23 cellular contexts compared by ENCODE assay signal in genomic region chr3:48202691-48203090, GRCh38. TPM values are rescaled to one million over a fixed set of nuclear protein-coding genes. Genes with fewer than 3 reads are reported as not detected.
A peak's percentile ranks its signal among the peaks of the same experiment; 100 is the strongest.
DNase-seq lines count a peak whose midpoint lies in the region; ATAC-seq, FAIRE-seq and TF ChIP-seq lines count a peak whose summit lies in the region.
"Had no signal": no experiment of that assay in that cellular context is flagged by ENCODE, and none has a peak within 500 bp of the region (broad histone marks: within the 10 kb centered on the region; RNA-seq: fewer than 3 reads in every experiment).

No MANE protein-coding gene starts in this region.

- no peaks in the 10 kb centered on the region for H3K9me3 ChIP-seq in HUES48 (ENCODE audit: control insufficient read depth, insufficient read depth, low read length)
- H3K9me3 ChIP-seq in K562 (replicated peaks; ENCODE audit: control insufficient read depth, insufficient read depth, low read depth, low read length), result no peaks in the 10 kb centered on the region
- H3K9me3 ChIP-seq in SJCRH30 (replicated peaks), result no peaks in the 10 kb centered on the region
- H3K9me3 ChIP-seq: BE2C had no signal

- no peak for TF ChIP-seq POLR2A in K562 (conservative IDR thresholded peaks at IDR 0.05)

- no peak for TF ChIP-seq RAD21 in K562 (CRISPR knock-in tag; conservative IDR thresholded peaks at IDR 0.05 in 1 of 2, IDR thresholded peaks at IDR 0.05 in 1 of 2)

- H3K27me3 ChIP-seq in GM23338 (ENCODE audit: insufficient read depth), result no peaks in the 10 kb centered on the region
- H3K27me3 ChIP-seq in HUES48 (ENCODE audit: control insufficient read depth, insufficient read depth, low read length), result no peaks in the 10 kb centered on the region
- H3K27me3 ChIP-seq in K562 (ENCODE audit: control insufficient read depth in 2 of 2, insufficient read depth in 2 of 2, low read length in 2 of 2), result no peaks in the 10 kb centered on the region
- no peaks in the 10 kb centered on the region for H3K27me3 ChIP-seq in SJCRH30
- H3K27me3 ChIP-seq: BE2C had no signal

- H3K4me3 Mint-ChIP-seq in GM23338 (no peak overlapping the region), nephron progenitor cell (no peak overlapping the region)
- H3K4me3 Mint-ChIP-seq: CD4-positive, CD25-positive, alpha-beta regulatory T cell; CD8-positive, alpha-beta memory T cell had no signal

- no peaks in the 10 kb centered on the region for H3K9me1 ChIP-seq in K562 (ENCODE audit: control insufficient read depth, insufficient read depth, low read length)

- H4K20me1 ChIP-seq in GM23338 (replicated peaks; ENCODE audit: insufficient read depth) (no peaks in the 10 kb centered on the region), K562 (replicated peaks; ENCODE audit: control insufficient read depth, insufficient read depth, low read length) (no peaks in the 10 kb centered on the region)

- no peak for TF ChIP-seq CTCF in GM23338 (conservative IDR thresholded peaks at IDR 0.05; ENCODE audit: low read depth in 2 of 2)
- TF ChIP-seq CTCF in K562 (IDR thresholded peaks at IDR 0.05 in 2 of 3, conservative IDR thresholded peaks at IDR 0.05 in 1 of 3; ENCODE audit: insufficient read depth in 2 of 3, low read depth in 1 of 3, low read length in 3 of 3), result no peak
- no peak for TF ChIP-seq CTCF in nephron progenitor cell (IDR thresholded peaks at IDR 0.05)
- TF ChIP-seq CTCF in GM13976 (IDR thresholded peaks at IDR 0.05; ENCODE audit: borderline replicate concordance, control extremely low read depth, extremely low read depth, insufficient read depth, missing control alignments), result no peak

- peak overlapping the region; percentile 8; the same call in 1 of the 2 replicates for H2AFZ ChIP-seq in GM23338
- 0 out of 2 replicates have a peak overlapping the region, but pooled peaks have one; percentile 40 for H2AFZ ChIP-seq in K562 (ENCODE audit: low read depth, low read length)

- H3K4me1 ChIP-seq in GM23338 (ENCODE audit: insufficient read depth) (peaks cover 10% of the 10 kb centered on the region), HUES48 (ENCODE audit: control insufficient read depth, insufficient read depth, low read length) (peaks cover 5% of the 10 kb centered on the region), K562 (replicated peaks in 1 of 2; ENCODE audit: control insufficient read depth in 2 of 2, insufficient read depth in 2 of 2, low read length in 2 of 2) (peaks cover 0 to 3% of the 10 kb centered on the region in 2 experiments; a peak in 2 of 5 replicates), SJCRH30 (no peaks in the 10 kb centered on the region)
- H3K4me1 ChIP-seq: BE2C had no signal

- H3K4me1 Mint-ChIP-seq in GM23338 (peaks cover 4% of the 10 kb centered on the region), nephron progenitor cell (no peaks in the 10 kb centered on the region)
- H3K4me1 Mint-ChIP-seq: CD4-positive, CD25-positive, alpha-beta regulatory T cell; CD8-positive, alpha-beta memory T cell had no signal

- H3K27ac Mint-ChIP-seq in GM23338 (peak overlapping the region; percentile 81), nephron progenitor cell (peak overlapping the region; percentile 36)
- H3K27ac Mint-ChIP-seq: CD4-positive, CD25-positive, alpha-beta regulatory T cell had no signal

- H3K27me3 Mint-ChIP-seq in GM23338 (ENCODE audit: insufficient read depth, low read depth, poor library complexity) (peaks cover 9% of the 10 kb centered on the region), nephron progenitor cell (ENCODE audit: low read depth, poor library complexity) (peaks cover 3% of the 10 kb centered on the region)
- H3K27me3 Mint-ChIP-seq: CD8-positive, alpha-beta memory T cell had no signal

- peak overlapping the region; percentile 40 for H3K4me2 ChIP-seq in GM23338
- no peak overlapping the region for H3K4me2 ChIP-seq in K562 (ENCODE audit: insufficient read depth, low read length)

- no peaks in the 10 kb centered on the region; the same call in 2 of the 3 replicates for H3K36me3 Mint-ChIP-seq in GM23338 (ENCODE audit: low read depth)
- no peaks in the 10 kb centered on the region for H3K36me3 Mint-ChIP-seq in nephron progenitor cell (ENCODE audit: low read depth)
- H3K36me3 Mint-ChIP-seq: CD4-positive, CD25-positive, alpha-beta regulatory T cell; CD8-positive, alpha-beta memory T cell had no signal

- in situ Hi-C loops in K562 (cut with MboI), result no loop called here
- in situ Hi-C loops in GM13976 (cut with MboI; ENCODE audit: low sequenced_read_pairs, unreplicated experiment), result no loop called here

- CTCF ChIA-PET in K562 (lab: Yijun Ruan, JAX; ENCODE audit: low intra/inter-chr PET ratio), result interaction anchor here (0.6 kb wide), 1 partner anchor 71 kb away, joined by 3 read pairs; no protein-coding TSS in a partner anchor

- BruUV-seq in K562 (replicated peaks; lab: Mats Ljungman, UMichigan), result no TSS peak

- H3K9me3 Mint-ChIP-seq in GM23338 (no peaks in the 10 kb centered on the region), nephron progenitor cell (no peaks in the 10 kb centered on the region)
- H3K9me3 Mint-ChIP-seq: CD4-positive, CD25-positive, alpha-beta regulatory T cell; CD8-positive, alpha-beta memory T cell had no signal

- no peak for TF ChIP-seq EP300 in K562 (IDR thresholded peaks at IDR 0.05; ENCODE audit: low read length)

- POLR2A ChIA-PET in K562 (lab: Yijun Ruan, JAX), result no interaction called here

- FAIRE-seq in K562 (lab: Jason Lieb, UNC), result no peak
- FAIRE-seq: GM19239, H54 had no signal

- H3K36me3 ChIP-seq in GM23338 (ENCODE audit: insufficient read depth) (no peaks in the 10 kb centered on the region), HUES48 (ENCODE audit: control insufficient read depth, insufficient read depth, low read length) (no peaks in the 10 kb centered on the region), K562 (ENCODE audit: control insufficient read depth, insufficient read depth, low read length) (no peaks in the 10 kb centered on the region), SJCRH30 (no peaks in the 10 kb centered on the region)
- H3K36me3 ChIP-seq: BE2C had no signal

- DNase-seq in GM23338 (ENCODE audit: low spot score) (peak; percentile 41), K562 (ENCODE audit: extremely low read depth in 1 of 4, low spot score in 3 of 4) (no peak), nephron progenitor cell (no peak), GM13976 (ENCODE audit: low spot score) (no peak), NCI-H2227 treated with DMSO at 0.1 percent for 48 hours (lab: John Stamatoyannopoulos, UW) (no peak), SJCRH30 (no peak)
- DNase-seq: BE2C; C1 segment of cervical spinal cord; CD4-positive, CD25-positive, alpha-beta regulatory T cell; CD8-positive, alpha-beta memory T cell; COR-L47; DMS153; DMS79; GF-D8; IMR-90; Karpas-422; KBM-7 had no signal

- H3K79me2 ChIP-seq in GM23338 (replicated peaks; ENCODE audit: insufficient read depth) (no peaks in the 10 kb centered on the region), K562 (ENCODE audit: control insufficient read depth, insufficient read depth, low read length) (no peaks in the 10 kb centered on the region)

- H3K4me3 ChIP-seq in GM23338, result no peak overlapping the region; the same call in 1 of the 2 replicates
- no peak overlapping the region for H3K4me3 ChIP-seq in HUES48 (ENCODE audit: low read depth, low read length)
- no peak overlapping the region for H3K4me3 ChIP-seq in K562
- H3K4me3 ChIP-seq in SJCRH30, result no peak overlapping the region

- WGBS in K562 (ENCODE audit: insufficient coverage, low coverage, missing lambda C conversion rate), result 30% methylated on average over 5 of the region's 5 CpGs

- intact Hi-C loops in K562 (cut with micrococcal nuclease), result no loop called here

- H3K27ac ChIP-seq in GM23338 (ENCODE audit: low read depth) (no peak overlapping the region), HUES48 (ENCODE audit: low read depth, low read length) (peak overlapping the region; percentile 76), K562 (ENCODE audit: extremely low read depth, low read depth, low read length) (no peak overlapping the region), SJCRH30 (no peak overlapping the region)

- no peaks in the 10 kb centered on the region for H3F3A ChIP-seq in GM23338 (replicated peaks; ENCODE audit: low read depth)

- ATAC-seq in GM23338, result peak; percentile 58
- no peak for ATAC-seq in K562

- no peaks in the 10 kb centered on the region for H3K9me2 ChIP-seq in GM23338 (ENCODE audit: insufficient read depth)

- H3K9ac ChIP-seq in HUES48 (ENCODE audit: low read depth, low read length), result no peak overlapping the region
- H3K9ac ChIP-seq in K562 (ENCODE audit: insufficient read depth in 1 of 2, low read depth in 2 of 2, low read length in 2 of 2), result no peak overlapping the region

RNA-seq across cellular contexts. Expression of gene CDC25A, which starts 14.5 kb away (rescaled TPM):
- total RNA-seq in GM23338 (2014; rRNA removed; shearing (Covaris generic)), result 126 and 131 TPM in 2 replicates
- polyA plus RNA-seq in GM23338 (2016; fragmentation: Nextera tagmentation; extraction: Ambion mirVana) (15.2 and 17.7 TPM in 2 replicates), K562 (2011; rRNA removed) (27.0 and 35.8 TPM in 2 replicates), K562 (2014; fragmentation: Illumina TruSeq; extraction: Trizol) (46.5 and 56.2 TPM in 2 replicates), K562 (2014; fragmentation: Nextera tagmentation; extraction: Ambion mirVana) (1 to 10 TPM; 3.4 to 5.0 TPM), K562 (2014; rRNA removed) (30.3 and 34.7 TPM in 2 replicates)
- 39.9 and 44.1 TPM in 2 replicates for total RNA-seq in K562 (2011; cell fraction: chromatin; rRNA removed; ENCODE audit: low replicate concordance)
- 24.7 and 27.9 TPM in 2 replicates for total RNA-seq in K562 (2011; cell fraction: nucleolus; rRNA removed)
- total RNA-seq in K562 (2011; cell fraction: nucleoplasm; rRNA removed), result 21.5 and 23.1 TPM in 2 replicates
- total RNA-seq in K562 (2014; rRNA removed) (53.9 and 61.3 TPM in 2 replicates), K562 (2014; rRNA removed; fragmentation: Illumina TruSeq; extraction: Trizol) (52.2 and 53.9 TPM in 2 replicates), K562 (2015; rRNA removed; fragmentation: Illumina TruSeq; extraction: Trizol) (45.6 and 51.8 TPM in 2 replicates), K562 (2021) (52.0 and 59.2 TPM in 2 replicates)
- 19.2 and 35.0 TPM in 2 replicates for polyA plus RNA-seq in K562 (2011; cell fraction: cytosol; rRNA removed)
- polyA plus RNA-seq in K562 (2011; cell fraction: nucleus; rRNA removed), result 14.7 and 15.2 TPM in 2 replicates
- 19.6 and 29.2 TPM in 2 replicates for polyA plus RNA-seq in K562 (2012)
- polyA minus RNA-seq in K562 (2011; rRNA and poly(A)+ RNA removed), result 42.7 and 45.9 TPM in 2 replicates
- polyA minus RNA-seq in K562 (2011; cell fraction: cytosol; rRNA and poly(A)+ RNA removed), result 30.5 and 32.1 TPM in 2 replicates
- polyA minus RNA-seq in K562 (2011; cell fraction: nucleus; rRNA and poly(A)+ RNA removed), result 15.9 and 16.6 TPM in 2 replicates
- total RNA-seq in SJCRH30 (2014; rRNA removed; shearing (Covaris generic)), result 83.1 and 92.0 TPM in 2 replicates
- polyA plus RNA-seq: CD8-positive, alpha-beta memory T cell had no signal

RNA-seq across cellular contexts. Expression of gene CAMP, which starts 20.6 kb away (rescaled TPM):
- total RNA-seq in GM23338 (2014; rRNA removed; shearing (Covaris generic)), result not detected in 2 replicates
- polyA plus RNA-seq in GM23338 (2016; fragmentation: Nextera tagmentation; extraction: Ambion mirVana), result not detected in 2 replicates
- total RNA-seq in K562 (2011; cell fraction: chromatin; rRNA removed; ENCODE audit: low replicate concordance), result not detected in 2 replicates
- total RNA-seq in K562 (2011; cell fraction: nucleolus; rRNA removed), result not detected in 2 replicates
- not detected in 2 replicates for total RNA-seq in K562 (2011; cell fraction: nucleoplasm; rRNA removed)
- 0.29 TPM in 1 of 2 replicates, not detected in the other for total RNA-seq in K562 (2014; rRNA removed)
- total RNA-seq in K562 (2014; rRNA removed; fragmentation: Illumina TruSeq; extraction: Trizol), result not detected in 2 replicates
- not detected in 2 replicates for total RNA-seq in K562 (2015; rRNA removed; fragmentation: Illumina TruSeq; extraction: Trizol)
- 0.22 TPM in 1 of 2 replicates, not detected in the other for total RNA-seq in K562 (2021)
- polyA plus RNA-seq in K562 (2011; rRNA removed), result not detected in 2 replicates
- polyA plus RNA-seq in K562 (2011; cell fraction: cytosol; rRNA removed), result not detected in 2 replicates
- not detected in 2 replicates for polyA plus RNA-seq in K562 (2011; cell fraction: nucleus; rRNA removed)
- not detected in 2 replicates for polyA plus RNA-seq in K562 (2012)
- polyA plus RNA-seq in K562 (2014; fragmentation: Illumina TruSeq; extraction: Trizol), result not detected in 2 replicates
- polyA plus RNA-seq in K562 (2014; fragmentation: Nextera tagmentation; extraction: Ambion mirVana), result not detected
- polyA plus RNA-seq in K562 (2014; rRNA removed), result not detected in 2 replicates
- not detected in 2 replicates for polyA minus RNA-seq in K562 (2011; rRNA and poly(A)+ RNA removed)
- polyA minus RNA-seq in K562 (2011; cell fraction: cytosol; rRNA and poly(A)+ RNA removed), result not detected in 2 replicates
- not detected in 2 replicates for polyA minus RNA-seq in K562 (2011; cell fraction: nucleus; rRNA and poly(A)+ RNA removed)
- 0.45 and 0.48 TPM in 2 replicates for total RNA-seq in SJCRH30 (2014; rRNA removed; shearing (Covaris generic))
- total RNA-seq: A172; CD4-positive, CD25-positive, alpha-beta regulatory T cell; CD8-positive, alpha-beta memory T cell; Daoy; HT-29; IMR-90 had no signal
- polyA plus RNA-seq: CD4-positive, CD25-positive, alpha-beta regulatory T cell; CD8-positive, alpha-beta memory T cell; IMR-90 had no signal

RNA-seq across cellular contexts. Expression of gene ZNF589, which starts 38.2 kb away (rescaled TPM):
- 106 and 115 TPM in 2 replicates for total RNA-seq in GM23338 (2014; rRNA removed; shearing (Covaris generic))
- polyA plus RNA-seq in GM23338 (2016; fragmentation: Nextera tagmentation; extraction: Ambion mirVana) (32.1 and 36.3 TPM in 2 replicates), K562 (2011; rRNA removed) (26.7 and 28.8 TPM in 2 replicates), K562 (2014; fragmentation: Illumina TruSeq; extraction: Trizol) (24.1 and 25.1 TPM in 2 replicates), K562 (2014; fragmentation: Nextera tagmentation; extraction: Ambion mirVana) (10 to 100 TPM in 1 of 2 experiments, 1 to 10 TPM in 1; 4.2 to 17.6 TPM), K562 (2014; rRNA removed) (23.2 and 23.9 TPM in 2 replicates)
- total RNA-seq in K562 (2011; cell fraction: chromatin; rRNA removed; ENCODE audit: low replicate concordance), result 68.3 and 75.9 TPM in 2 replicates
- total RNA-seq in K562 (2011; cell fraction: nucleolus; rRNA removed), result 29.9 and 35.9 TPM in 2 replicates
- total RNA-seq in K562 (2011; cell fraction: nucleoplasm; rRNA removed), result 57.4 and 74.4 TPM in 2 replicates
- total RNA-seq in K562 (2014; rRNA removed) (13.9 and 17.6 TPM in 2 replicates), K562 (2014; rRNA removed; fragmentation: Illumina TruSeq; extraction: Trizol) (21.5 and 24.9 TPM in 2 replicates), K562 (2015; rRNA removed; fragmentation: Illumina TruSeq; extraction: Trizol) (20.1 and 20.8 TPM in 2 replicates), K562 (2021) (19.6 and 20.8 TPM in 2 replicates)
- polyA plus RNA-seq in K562 (2011; cell fraction: cytosol; rRNA removed), result 11.3 and 20.8 TPM in 2 replicates
- polyA plus RNA-seq in K562 (2011; cell fraction: nucleus; rRNA removed), result 78.0 and 81.2 TPM in 2 replicates
- polyA plus RNA-seq in K562 (2012), result 14.2 and 16.5 TPM in 2 replicates
- 24.3 and 27.1 TPM in 2 replicates for polyA minus RNA-seq in K562 (2011; rRNA and poly(A)+ RNA removed)
- polyA minus RNA-seq in K562 (2011; cell fraction: cytosol; rRNA and poly(A)+ RNA removed), result 6.6 and 7.7 TPM in 2 replicates
- 12.9 and 19.1 TPM in 2 replicates for polyA minus RNA-seq in K562 (2011; cell fraction: nucleus; rRNA and poly(A)+ RNA removed)
- total RNA-seq in SJCRH30 (2014; rRNA removed; shearing (Covaris generic)), result 9.8 and 9.9 TPM in 2 replicates
